28 cellular contexts compared by ENCODE assay signal in the genomic region with DNA sequence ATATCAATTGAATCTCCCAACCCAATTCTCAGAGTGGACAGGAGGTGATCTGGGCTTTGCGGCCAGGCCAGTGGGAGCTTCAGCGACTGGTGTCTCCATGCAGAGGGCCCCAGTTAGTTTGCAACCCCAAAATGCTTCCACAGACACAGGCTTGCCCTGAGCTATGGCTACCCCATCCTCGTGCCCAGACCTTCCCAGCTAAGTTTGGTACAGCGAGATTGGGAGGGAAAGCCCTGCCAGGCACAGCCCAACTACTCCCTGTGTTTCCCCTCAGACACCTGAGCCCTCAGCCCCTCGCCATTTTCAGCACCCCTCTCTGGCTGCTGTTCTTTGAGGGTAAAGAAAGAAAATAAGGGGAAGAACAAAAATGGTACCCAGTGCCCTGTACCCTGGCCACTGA.
DNase-seq lines count a peak whose midpoint lies in the region; ATAC-seq and TF ChIP-seq lines count a peak whose summit lies in the region.
"Had no signal": no experiment of that assay in that cellular context is flagged by ENCODE, and none has a peak within 500 bp of the region (broad histone marks: within the 10 kb centered on the region; RNA-seq: fewer than 3 reads in every experiment).

No MANE protein-coding gene starts in this region.

- no peaks in the 10 kb centered on the region for H3K36me3 Mint-ChIP-seq in neural progenitor cell
- H3K36me3 Mint-ChIP-seq: activated CD8-positive, alpha-beta memory T cell treated with anti-CD3 and anti-CD28 coated beads, Interleukin-2, amount 10 ng/mL, durations not matched to agents 7 days and 5 days; activated naive CD8-positive, alpha-beta T cell treated with anti-CD3 and anti-CD28 coated beads, Interleukin-2, amount 10 ng/mL, durations not matched to agents 7 days and 5 days; CD8-positive, alpha-beta memory T cell had no signal

- H3K27ac ChIP-seq in ACC112 (ENCODE audit: low read depth, low read length) (peak overlapping the region; percentile 93), coronary artery (peak overlapping the region; percentile 69 to 97), neural progenitor cell (no peak overlapping the region), stomach smooth muscle (ENCODE audit: low read length) (peak overlapping the region; percentile 82), PC-3 (ENCODE audit: low read length) (no peak overlapping the region)
- H3K27ac ChIP-seq: foreskin keratinocyte, parathyroid adenoma, right lobe of liver had no signal

- H3K4me1 ChIP-seq in ACC112 (ENCODE audit: control insufficient read depth, insufficient read depth, low read length, unreplicated experiment) = peaks cover 20% of the 10 kb centered on the region
- peaks cover 10% of the 10 kb centered on the region for H3K4me1 ChIP-seq in neural progenitor cell
- H3K4me1 ChIP-seq in stomach smooth muscle (ENCODE audit: control insufficient read depth, insufficient read depth, low read length) = peaks cover 89% of the 10 kb centered on the region
- no peaks in the 10 kb centered on the region for H3K4me1 ChIP-seq in PC-3 (ENCODE audit: insufficient read depth, low read length)
- H3K4me1 ChIP-seq: foreskin keratinocyte, right lobe of liver had no signal

- CTCF ChIA-PET in PC-3 (lab: Charles Lee) = no interaction called here

- H3K9ac ChIP-seq in neural progenitor cell (no peak overlapping the region), stomach smooth muscle (ENCODE audit: low read length in 2 of 2) (no peak overlapping the region), PC-3 (ENCODE audit: low read length) (no peak overlapping the region)
- H3K9ac ChIP-seq: parathyroid adenoma had no signal

- ATAC-seq in PC-3 = no peak
- ATAC-seq: activated CD8-positive, alpha-beta memory T cell treated with anti-CD3 and anti-CD28 coated beads, Interleukin-2, amount 10 ng/mL, durations not matched to agents 7 days and 5 days; activated T-cell treated with anti-CD3 and anti-CD28 coated beads, Interleukin-2, amount 50 U/mL, for 4 hours; foreskin keratinocyte; right lobe of liver had no signal

- no peak overlapping the region for H2AFZ ChIP-seq in ACC112 (ENCODE audit: low read length, unreplicated experiment)
- no peak overlapping the region for H2AFZ ChIP-seq in neural progenitor cell (replicated peaks)
- no peak overlapping the region for H2AFZ ChIP-seq in PC-3 (ENCODE audit: low read length)
- H2AFZ ChIP-seq: parathyroid adenoma had no signal

- H3K4me3 ChIP-seq in ACC112 (ENCODE audit: low read depth, low read length) = no peak overlapping the region
- H3K4me3 ChIP-seq in coronary artery = no peak overlapping the region
- no peak overlapping the region for H3K4me3 ChIP-seq in neural progenitor cell
- no peak overlapping the region for H3K4me3 ChIP-seq in stomach smooth muscle (ENCODE audit: low read length in 2 of 2)
- no peak overlapping the region for H3K4me3 ChIP-seq in PC-3 (ENCODE audit: low read length)
- H3K4me3 ChIP-seq: right lobe of liver, suprapubic skin had no signal

- H3K36me3 ChIP-seq in ACC112 (ENCODE audit: insufficient read depth, low read length) (peaks cover 15% of the 10 kb centered on the region), neural progenitor cell (no peaks in the 10 kb centered on the region), stomach smooth muscle (ENCODE audit: control insufficient read depth in 2 of 2, insufficient read depth in 2 of 2, low read length in 2 of 2) (peaks cover 62 to 64% of the 10 kb centered on the region in 2 donors), PC-3 (ENCODE audit: low read depth, low read length) (no peaks in the 10 kb centered on the region)

- H3K4me2 ChIP-seq in neural progenitor cell (no peak overlapping the region), PC-3 (ENCODE audit: low read length) (no peak overlapping the region)

- H3K9me2 ChIP-seq in PC-3 (replicated peaks; ENCODE audit: low read length) = no peaks in the 10 kb centered on the region

- peaks cover 7% of the 10 kb centered on the region for H3K79me2 ChIP-seq in ACC112 (ENCODE audit: control insufficient read depth, insufficient read depth, low read length, unreplicated experiment)
- no peaks in the 10 kb centered on the region for H3K79me2 ChIP-seq in neural progenitor cell (ENCODE audit: low read depth)
- no peaks in the 10 kb centered on the region for H3K79me2 ChIP-seq in PC-3 (ENCODE audit: low read length)

- intact Hi-C loops in PC-3 (cut with micrococcal nuclease) = no loop called here

- no peak for DNase-seq in coronary artery (ENCODE audit: low spot score)
- no peak for DNase-seq in neural progenitor cell (ENCODE audit: low spot score)
- DNase-seq in PC-3 = no peak
- no peak for DNase-seq in 8988T
- DNase-seq in SW 1271 (lab: John Stamatoyannopoulos, UW) = no peak
- no peak for DNase-seq in KG1 (lab: John Stamatoyannopoulos, UW)
- DNase-seq: activated CD4-positive, CD25-positive, alpha-beta regulatory T cell; activated CD8-positive, alpha-beta memory T cell treated with anti-CD3 and anti-CD28 coated beads, Interleukin-2, amount 10 ng/mL, durations not matched to agents 7 days and 5 days; activated gamma-delta T cell; activated naive CD8-positive, alpha-beta T cell treated with anti-CD3 and anti-CD28 coated beads, Interleukin-2, amount 10 ng/mL, durations not matched to agents 7 days and 5 days; activated T-cell treated with anti-CD3 and anti-CD28 coated beads, Interleukin-2, amount 50 U/mL, for 4 hours; caudate nucleus; CD8-positive, alpha-beta memory T cell; EL; foreskin keratinocyte; hippocampal formation; mammary epithelial cell; NCI-H1048; NCI-H1694; NCI-H446 treated with DMSO at 0.1 percent for 48 hours; NCI-H774; right lobe of liver; RPMI8226; stimulated activated CD4-positive, alpha-beta T cell treated with anti-CD3 and anti-CD28 coated beads, Interleukin-4, amount 100 ng/mL, for 4 hours had no signal

- no TSS peak for BruUV-seq in PC-3 (replicated peaks; lab: Mats Ljungman, UMichigan)

- H3K9me3 Mint-ChIP-seq in neural progenitor cell = no peaks in the 10 kb centered on the region
- H3K9me3 Mint-ChIP-seq: activated naive CD8-positive, alpha-beta T cell treated with anti-CD3 and anti-CD28 coated beads, Interleukin-2, amount 10 ng/mL, durations not matched to agents 7 days and 5 days; activated T-cell treated with anti-CD3 and anti-CD28 coated beads, Interleukin-2, amount 50 U/mL, for 4 hours; CD8-positive, alpha-beta memory T cell had no signal

- H3K4me3 Mint-ChIP-seq in neural progenitor cell = no peak overlapping the region
- H3K4me3 Mint-ChIP-seq: activated CD8-positive, alpha-beta memory T cell treated with anti-CD3 and anti-CD28 coated beads, Interleukin-2, amount 10 ng/mL, durations not matched to agents 7 days and 5 days; activated naive CD8-positive, alpha-beta T cell treated with anti-CD3 and anti-CD28 coated beads, Interleukin-2, amount 10 ng/mL, durations not matched to agents 7 days and 5 days; activated T-cell treated with anti-CD3 and anti-CD28 coated beads, Interleukin-2, amount 50 U/mL, for 4 hours; CD8-positive, alpha-beta memory T cell had no signal

- TF ChIP-seq CTCF in coronary artery (IDR thresholded peaks at IDR 0.05) (no peak), neural progenitor cell (IDR thresholded peaks at IDR 0.05) (no peak), PC-3 (conservative IDR thresholded peaks at IDR 0.05; ENCODE audit: low read depth, low read length) (no peak)

- H3K27me3 ChIP-seq in ACC112 (ENCODE audit: insufficient read depth, low read length) (no peaks in the 10 kb centered on the region), neural progenitor cell (peaks cover 80% of the 10 kb centered on the region), stomach smooth muscle (ENCODE audit: control insufficient read depth in 1 of 2, insufficient read depth in 2 of 2, low read length in 2 of 2) (no peaks in the 10 kb centered on the region), PC-3 (ENCODE audit: low read length) (peaks cover 34% of the 10 kb centered on the region)
- H3K27me3 ChIP-seq: right lobe of liver, suprapubic skin had no signal

- no peaks in the 10 kb centered on the region for H3F3A ChIP-seq in neural progenitor cell (ENCODE audit: low read depth)
- no peaks in the 10 kb centered on the region for H3F3A ChIP-seq in PC-3 (ENCODE audit: low read length, unreplicated experiment)

- POLR2A ChIA-PET in PC-3 (lab: Charles Lee; ENCODE audit: unreplicated experiment) = no interaction called here

- peaks cover 8% of the 10 kb centered on the region for H3K27me3 Mint-ChIP-seq in neural progenitor cell (ENCODE audit: insufficient read depth, low read depth)
- H3K27me3 Mint-ChIP-seq: activated CD8-positive, alpha-beta memory T cell treated with anti-CD3 and anti-CD28 coated beads, Interleukin-2, amount 10 ng/mL, durations not matched to agents 7 days and 5 days; activated naive CD8-positive, alpha-beta T cell treated with anti-CD3 and anti-CD28 coated beads, Interleukin-2, amount 10 ng/mL, durations not matched to agents 7 days and 5 days had no signal

- H3K4me1 Mint-ChIP-seq in neural progenitor cell = peaks cover 36% of the 10 kb centered on the region
- H3K4me1 Mint-ChIP-seq: activated CD8-positive, alpha-beta memory T cell treated with anti-CD3 and anti-CD28 coated beads, Interleukin-2, amount 10 ng/mL, durations not matched to agents 7 days and 5 days; activated naive CD8-positive, alpha-beta T cell treated with anti-CD3 and anti-CD28 coated beads, Interleukin-2, amount 10 ng/mL, durations not matched to agents 7 days and 5 days; CD8-positive, alpha-beta memory T cell had no signal

- H3K27ac Mint-ChIP-seq in neural progenitor cell = peak overlapping the region; percentile 37
- H3K27ac Mint-ChIP-seq: activated CD8-positive, alpha-beta memory T cell treated with anti-CD3 and anti-CD28 coated beads, Interleukin-2, amount 10 ng/mL, durations not matched to agents 7 days and 5 days; activated naive CD8-positive, alpha-beta T cell treated with anti-CD3 and anti-CD28 coated beads, Interleukin-2, amount 10 ng/mL, durations not matched to agents 7 days and 5 days; CD8-positive, alpha-beta memory T cell had no signal

- H3K9me3 ChIP-seq in neural progenitor cell (ENCODE audit: low read depth) = no peaks in the 10 kb centered on the region
- H3K9me3 ChIP-seq in stomach smooth muscle (ENCODE audit: control insufficient read depth in 2 of 2, low read length in 2 of 2) = no peaks in the 10 kb centered on the region
- H3K9me3 ChIP-seq in PC-3 (ENCODE audit: low read length) = no peaks in the 10 kb centered on the region
- H3K9me3 ChIP-seq: right lobe of liver, suprapubic skin had no signal

- peaks cover 8% of the 10 kb centered on the region for H4K20me1 ChIP-seq in neural progenitor cell (ENCODE audit: low read depth)
- H4K20me1 ChIP-seq in PC-3 (ENCODE audit: low read length) = no peaks in the 10 kb centered on the region

Comparison
In these comparisons a context has a peak if more than half of its experiments do, and no peak if none do; other contexts are left out.
1. H3K27ac ChIP-seq: peak in ACC112 (single experiment), coronary artery (2 of 2) and stomach smooth muscle (single experiment); none in neural progenitor cell (single experiment) and PC-3 (single experiment).